19 cellular contexts compared by ENCODE assay signal in the genomic region with DNA sequence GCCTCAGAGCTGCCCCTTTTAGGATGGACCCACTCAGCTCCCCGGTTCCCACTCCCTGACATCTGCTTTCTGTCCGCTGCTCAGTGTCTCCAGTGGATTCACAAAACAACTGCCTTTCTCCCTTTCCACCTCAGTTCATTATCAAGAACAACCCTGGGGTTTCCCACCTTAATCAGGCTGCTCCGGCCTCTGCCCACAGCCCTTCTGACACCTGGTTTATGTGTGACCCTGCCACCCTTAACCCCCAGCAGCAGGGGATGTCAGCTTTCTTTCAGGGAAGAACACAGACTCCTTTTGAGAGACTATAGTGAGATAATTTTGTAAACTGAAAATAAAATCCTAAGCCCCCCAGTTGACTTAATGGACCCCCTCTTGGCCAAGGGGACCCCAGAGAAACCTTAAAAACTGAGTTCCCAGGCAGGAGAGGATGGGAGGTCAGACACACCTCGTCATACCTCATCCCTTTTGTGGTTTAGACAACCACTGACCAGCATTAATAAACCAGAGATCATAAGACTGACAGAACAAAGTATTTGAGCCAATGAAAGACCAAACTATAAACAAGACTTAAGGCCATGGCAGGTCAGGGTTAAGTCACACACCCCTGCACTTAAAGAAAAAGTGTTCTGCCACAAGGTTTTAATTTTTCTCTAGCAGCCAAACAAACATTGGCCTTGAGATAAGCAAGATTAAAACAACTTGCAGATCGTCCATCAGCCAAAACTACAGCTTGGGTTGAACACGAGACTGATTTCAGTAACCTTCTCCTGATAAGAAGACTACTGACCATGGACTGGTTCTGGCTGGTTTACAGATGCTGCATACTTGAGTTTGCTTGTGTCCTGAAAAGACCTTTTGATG. TPM values are rescaled to one million over a fixed set of nuclear protein-coding genes. Genes with fewer than 3 reads are reported as not detected.
A peak's percentile ranks its signal among the peaks of the same experiment; 100 is the strongest.
DNase-seq lines count a peak whose midpoint lies in the region; ATAC-seq and TF ChIP-seq lines count a peak whose summit lies in the region.
"Had no signal": no experiment of that assay in that cellular context is flagged by ENCODE, and none has a peak within 500 bp of the region (broad histone marks: within the 10 kb centered on the region; RNA-seq: fewer than 3 reads in every experiment).

No MANE protein-coding gene starts in this region.

- H3K9me3 ChIP-seq in cardiac muscle cell (ENCODE audit: low read depth) (no peaks in the 10 kb centered on the region), left ventricle myocardium inferior (replicated peaks) (no peaks in the 10 kb centered on the region), body of pancreas (no peaks in the 10 kb centered on the region)
- H3K9me3 ChIP-seq: mucosa of descending colon, prostate gland, suprapubic skin had no signal

- no peaks in the 10 kb centered on the region for H3K27me3 ChIP-seq in cardiac muscle cell
- peaks cover 15% of the 10 kb centered on the region for H3K27me3 ChIP-seq in left ventricle myocardium inferior (ENCODE audit: low read depth)
- H3K27me3 ChIP-seq in body of pancreas, result no peaks in the 10 kb centered on the region
- H3K27me3 ChIP-seq: suprapubic skin had no signal

- H3K27me3 Mint-ChIP-seq in type B pancreatic cell, result no peaks in the 10 kb centered on the region

- H3K4me3 ChIP-seq in cardiac muscle cell, result no peak overlapping the region
- H3K4me3 ChIP-seq in left ventricle myocardium inferior, result no peak overlapping the region
- H3K4me3 ChIP-seq in body of pancreas, result no peak overlapping the region
- H3K4me3 ChIP-seq: mucosa of descending colon, prostate gland, suprapubic skin had no signal

- 45 to 48% methylated on average over 6 of the region's 6 CpGs for WGBS in body of pancreas, 2 donors

- intact Hi-C loops in left ventricle myocardium inferior (cut with micrococcal nuclease), result no loop called here
- intact Hi-C loops in body of pancreas (cut with DNase I), result no loop called here

- no peaks in the 10 kb centered on the region for H3K36me3 Mint-ChIP-seq in type B pancreatic cell

- peak overlapping the region; percentile 64 for H3K27ac Mint-ChIP-seq in type B pancreatic cell

- H3K27ac ChIP-seq in cardiac muscle cell (peak overlapping the region; percentile 44), left ventricle myocardium inferior (replicated peaks) (no peak overlapping the region), body of pancreas (peak overlapping the region in 3 of 4 donors; percentile 7 to 15 (median 7))
- H3K27ac ChIP-seq: prostate gland, RWPE1, suprapubic skin had no signal

- no peak for TF ChIP-seq POLR2A in body of pancreas (IDR thresholded peaks at IDR 0.05)

- H3K4me1 ChIP-seq in cardiac muscle cell (ENCODE audit: low read depth) (peaks cover 28% of the 10 kb centered on the region), left ventricle myocardium inferior (peaks cover 33% of the 10 kb centered on the region), body of pancreas (peaks cover 32% of the 10 kb centered on the region)
- H3K4me1 ChIP-seq: prostate gland had no signal

- in situ Hi-C loops in G401 (cut with HindIII; ENCODE audit: low sequenced_read_pairs), result no loop called here

- H3K4me1 Mint-ChIP-seq in type B pancreatic cell (ENCODE audit: unreplicated experiment), result peaks cover 58% of the 10 kb centered on the region

- no peaks in the 10 kb centered on the region for H3K9me3 Mint-ChIP-seq in type B pancreatic cell

- H3K36me3 ChIP-seq in cardiac muscle cell (no peaks in the 10 kb centered on the region), left ventricle myocardium inferior (no peaks in the 10 kb centered on the region), body of pancreas (replicated peaks in 1 of 2; ENCODE audit: insufficient read depth in 1 of 2, low read depth in 2 of 2) (no peaks in the 10 kb centered on the region)
- H3K36me3 ChIP-seq: prostate gland, suprapubic skin had no signal

- H3K4me3 Mint-ChIP-seq in type B pancreatic cell, result peak overlapping the region; percentile 35

- ATAC-seq in body of pancreas, result peak; percentile 81
- no peak for ATAC-seq in GM21529 (IDR thresholded peaks at IDR 0.05; ENCODE audit: unreplicated experiment)
- ATAC-seq: mucosa of descending colon had no signal

- TF ChIP-seq CTCF in cardiac muscle cell (IDR thresholded peaks at IDR 0.05; ENCODE audit: low read depth, low read length), result no peak
- TF ChIP-seq CTCF in left ventricle myocardium inferior (IDR thresholded peaks at IDR 0.05; ENCODE audit: borderline replicate concordance), result no peak
- TF ChIP-seq CTCF in body of pancreas (IDR thresholded peaks at IDR 0.05), result no peak
- no peak for TF ChIP-seq CTCF in type B pancreatic cell (conservative IDR thresholded peaks at IDR 0.05)

- peak in 1 of 2 donors; percentile 94 for DNase-seq in cardiac muscle cell (ENCODE audit: low read depth in 1 of 2, low spot score in 1 of 2)
- DNase-seq in left ventricle myocardium inferior, result no peak
- peak in 3 of 4 donors; percentile 21 to 41 (median 24) for DNase-seq in body of pancreas
- DNase-seq in myocyte (ENCODE audit: low read depth), result peak; percentile 69
- no peak for DNase-seq in type B pancreatic cell (ENCODE audit: extremely low spot score, unreplicated experiment)
- no peak for DNase-seq in G401 (ENCODE audit: low spot score)
- DNase-seq in NCI-H2227 (lab: John Stamatoyannopoulos, UW; ENCODE audit: unreplicated experiment), result no peak
- DNase-seq: activated naive CD4-positive, alpha-beta T cell treated with anti-CD3 and anti-CD28 coated beads, Interleukin-2, amount 50 U/mL, for 16 hours; central memory CD4-positive, alpha-beta T cell; GF-D8; MM.1S; mucosa of descending colon; NCI-H2029 treated with DMSO at 0.1 percent for 48 hours; NCI-H748 treated with DMSO at 0.1 percent for 48 hours; T-helper 1 cell had no signal

RNA-seq across cellular contexts. Expression of a gene that starts 42.4 kb away (rescaled TPM):
- total RNA-seq in cardiac muscle cell (125 and 136 TPM in 2 replicates), left ventricle myocardium inferior (28.2 TPM), body of pancreas (10 to 100 TPM; 90.3 to 97.3 TPM), myocyte (88.6 and 89.0 TPM in 2 replicates), type B pancreatic cell (ENCODE audit: low replicate concordance) (197 and 315 TPM in 2 replicates)
- 108 and 118 TPM in 2 replicates for polyA plus RNA-seq in cardiac muscle cell
- 78.7 TPM for polyA plus RNA-seq in myocyte (2012)
- 131 and 141 TPM in 2 replicates for total RNA-seq in G401 (2014; rRNA removed; shearing (Covaris generic))

Comparison
In these comparisons a context has a peak if more than half of its experiments do, and no peak if none do; other contexts are left out.
1. DNase-seq: peak in body of pancreas (3 of 4) and myocyte (single experiment); none in left ventricle myocardium inferior (single experiment), type B pancreatic cell (single experiment), G401 (single experiment) and NCI-H2227 (single experiment).